ENCODE assay signal across 30 cellular contexts in the genomic region with DNA sequence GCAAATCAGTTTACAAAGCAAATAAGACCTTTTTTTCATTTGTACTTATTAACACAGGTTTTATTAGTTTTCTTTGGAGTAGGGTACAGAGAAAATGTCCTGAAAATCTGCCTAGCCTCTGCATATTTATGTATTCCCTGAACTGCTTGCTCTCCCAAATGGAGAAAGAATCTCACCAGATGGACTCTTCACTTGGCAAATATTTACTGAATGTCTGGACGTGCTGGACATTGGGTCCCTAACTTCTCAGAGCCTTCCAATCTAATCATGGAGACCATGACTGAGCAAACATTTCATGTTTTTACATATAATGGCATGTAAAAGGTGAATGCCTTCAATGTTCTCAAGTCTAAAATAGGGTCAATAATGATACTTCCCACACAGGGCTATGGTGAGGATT.
"Had no signal": no experiment of that assay in that cellular context is flagged by ENCODE, and none has a peak within 500 bp of the region (broad histone marks: within the 10 kb centered on the region; RNA-seq: fewer than 3 reads in every experiment).

No MANE protein-coding gene starts in this region.

- H3K27ac ChIP-seq: body of pancreas, esophagus muscularis mucosa, foreskin keratinocyte, gastrocnemius medialis, heart left ventricle, WERI-Rb-1 had no signal

- ATAC-seq: activated CD4-positive, CD25-positive, alpha-beta regulatory T cell treated with anti-CD3 and anti-CD28 coated beads, Interleukin-2, amount 50 U/mL, for 24 hours; activated CD8-positive, alpha-beta T cell treated with anti-CD3 and anti-CD28 coated beads for 36 hours; activated T-cell treated with anti-CD3 and anti-CD28 coated beads, Interleukin-2, amount 50 U/mL, for 4 hours; activated T-helper 17 cell treated with anti-CD3 and anti-CD28 coated beads, Interleukin-2, amount 50 U/mL, for 72 hours; body of pancreas; effector memory CD8-positive, alpha-beta T cell; foreskin keratinocyte; gastrocnemius medialis; heart left ventricle; T-helper 17 cell had no signal

- H3K4me3 ChIP-seq: body of pancreas, esophagus muscularis mucosa, gastrocnemius medialis, heart left ventricle had no signal

- DNase-seq: activated B cell treated with CpG ODN at 0.5 μM for 24 hours; activated CD4-positive, alpha-beta T cell treated with anti-CD3 and anti-CD28 coated beads for 48 hours; activated CD4-positive, alpha-beta T cell treated with anti-CD3 and anti-CD28 coated beads, Interleukin-2, amount 50 U/mL, for 1 hour; activated CD4-positive, alpha-beta T cell treated with anti-CD3 and anti-CD28 coated beads, Interleukin-2, amount 50 U/mL, for 48 hours; activated CD8-positive, alpha-beta memory T cell treated with anti-CD3 and anti-CD28 coated beads for 24 hours; activated CD8-positive, alpha-beta T cell treated with anti-CD3 and anti-CD28 coated beads for 36 hours; activated effector memory CD4-positive, alpha-beta T cell treated with Interleukin-2 at 50 U/mL for 16 hours; activated gamma-delta T cell treated with Interleukin-2 at 50 U/mL for 16 hours; activated naive CD4-positive, alpha-beta T cell treated with anti-CD3 and anti-CD28 coated beads, Interleukin-2, amount 50 U/mL, for 16 hours; activated naive CD4-positive, alpha-beta T cell treated with Interleukin-2 at 50 U/mL for 16 hours; activated T-cell treated with anti-CD3 and anti-CD28 coated beads, Interleukin-2, amount 50 U/mL, for 4 hours; amygdala; aorta; body of pancreas; caudate nucleus; cortex of kidney; dermis blood vessel endothelial cell; effector CD4-positive, alpha-beta T cell; effector memory CD8-positive, alpha-beta T cell; erythroblast; foreskin keratinocyte; gastrocnemius medialis; glutamatergic neuron; heart left ventricle; T-helper 17 cell; T1000; WERI-Rb-1 had no signal

- H3K9me3 ChIP-seq: body of pancreas, esophagus muscularis mucosa, gastrocnemius medialis, heart left ventricle had no signal

- H3K36me3 ChIP-seq: esophagus muscularis mucosa, gastrocnemius medialis, heart left ventricle, WERI-Rb-1 had no signal

- H3K4me1 ChIP-seq: esophagus muscularis mucosa, foreskin keratinocyte, gastrocnemius medialis, heart left ventricle had no signal

- H3K27me3 ChIP-seq: body of pancreas, esophagus muscularis mucosa, foreskin keratinocyte, gastrocnemius medialis had no signal
